7 cellular contexts compared by ENCODE assay signal in the genomic region with DNA sequence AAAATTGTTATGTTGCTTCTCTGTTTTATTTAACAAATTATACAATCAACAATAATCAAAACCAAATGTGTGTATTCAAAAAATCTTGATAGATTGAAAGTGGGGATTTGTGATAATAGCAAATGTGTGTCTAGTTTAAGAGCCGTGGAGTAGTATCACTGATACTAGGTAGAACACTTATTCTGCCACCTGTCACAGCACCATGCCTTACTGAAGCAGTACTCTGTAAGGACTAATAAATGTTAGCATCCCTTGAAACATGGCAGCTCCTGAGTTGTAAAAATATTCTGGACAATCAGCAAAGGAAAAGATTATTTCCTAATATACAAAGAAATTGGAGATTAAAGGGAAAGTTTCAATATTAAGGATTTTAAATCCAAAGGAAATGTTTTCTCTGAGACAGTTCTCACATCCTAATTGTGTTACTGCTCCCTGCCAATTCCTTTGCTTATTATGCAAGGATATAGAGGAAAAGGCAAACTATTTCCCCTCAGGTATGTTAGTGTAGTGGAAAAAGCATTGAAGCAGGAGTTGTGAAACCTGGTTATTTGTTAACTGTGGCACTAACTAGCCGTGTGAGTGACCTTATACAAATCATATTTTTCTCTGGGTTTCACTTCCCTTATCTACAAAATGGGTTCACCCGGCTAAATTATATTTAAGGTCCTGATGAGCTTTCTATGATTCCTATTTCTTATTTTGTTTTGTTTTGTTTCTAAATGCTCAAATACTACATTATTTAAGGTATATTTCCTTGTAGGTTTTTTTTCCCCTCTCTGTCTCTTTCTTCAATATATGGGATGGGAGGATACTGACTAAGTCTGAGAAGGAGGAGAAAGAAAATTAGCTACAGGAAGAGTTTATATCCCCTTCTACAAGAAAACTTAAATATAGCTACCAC.
DNase-seq lines count a peak whose midpoint lies in the region; ATAC-seq and TF ChIP-seq lines count a peak whose summit lies in the region.

No MANE protein-coding gene starts in this region.

- peaks cover 12% of the 10 kb centered on the region for H3K4me1 ChIP-seq in rectal smooth muscle tissue (ENCODE audit: control insufficient read depth, insufficient read depth, low read length)

- H3K27ac ChIP-seq in coronary artery: peak overlapping the region; percentile 31 to 76
- peak overlapping the region; percentile 77 for H3K27ac ChIP-seq in rectal smooth muscle tissue (ENCODE audit: low read depth, low read length)

- DNase-seq in GM20000 (ENCODE audit: low spot score) (peak; percentile 33), coronary artery (ENCODE audit: low spot score) (no peak), amniotic stem cell (lab: John Stamatoyannopoulos, UW) (no peak), C1 segment of cervical spinal cord (lab: John Stamatoyannopoulos, UW) (no peak), NCI-H345 treated with DMSO at 0.1 percent for 48 hours (lab: John Stamatoyannopoulos, UW; ENCODE audit: unreplicated experiment) (no peak)

- H3K9ac ChIP-seq in rectal smooth muscle tissue (ENCODE audit: low read length): no peak overlapping the region

- H3K36me3 ChIP-seq in rectal smooth muscle tissue (ENCODE audit: control insufficient read depth, insufficient read depth, low read length): no peaks in the 10 kb centered on the region

- H3K4me3 ChIP-seq in coronary artery: peak overlapping the region; percentile 62
- H3K4me3 ChIP-seq in rectal smooth muscle tissue (ENCODE audit: low read length): peak overlapping the region; percentile 49

- no peaks in the 10 kb centered on the region for H3K27me3 ChIP-seq in rectal smooth muscle tissue (ENCODE audit: control insufficient read depth, insufficient read depth, low read length)

- TF ChIP-seq CTCF in GM20000 (IDR thresholded peaks at IDR 0.05; ENCODE audit: extremely low read depth, missing control alignments) (no peak), coronary artery (IDR thresholded peaks at IDR 0.05) (no peak)

- peak; percentile 87 for ATAC-seq in HG03439 (IDR thresholded peaks at IDR 0.05; ENCODE audit: unreplicated experiment)
